In the genomic region with DNA sequence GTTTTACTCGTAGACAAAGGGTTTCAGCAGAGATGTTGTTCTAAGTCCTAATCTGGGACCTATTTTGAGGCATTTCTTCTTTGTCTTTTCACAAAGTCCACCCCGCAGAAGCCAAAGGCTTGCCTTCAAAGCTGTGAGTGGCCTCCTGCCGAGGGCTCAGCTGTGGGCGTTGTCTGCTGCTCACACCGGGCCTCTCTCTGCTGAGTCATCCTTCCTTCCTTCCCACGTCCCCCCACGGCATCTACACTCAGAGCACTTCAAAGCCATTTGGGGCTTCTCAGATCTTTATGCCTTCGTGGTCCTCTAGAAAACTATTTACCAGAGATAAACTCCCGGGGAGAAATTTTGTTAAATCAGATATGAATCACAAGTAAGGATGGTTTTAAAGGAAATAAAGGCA, we compare ENCODE assay signal across 8 cellular contexts.
DNase-seq lines count a peak whose midpoint lies in the region; ATAC-seq and TF ChIP-seq lines count a peak whose summit lies in the region.

No MANE protein-coding gene starts in this region.

- H3K9me3 ChIP-seq in Peyer's patch, result no peaks in the 10 kb centered on the region
- H3K9me3 ChIP-seq in iPS-20b (ENCODE audit: insufficient read depth, low read depth, low read length), result no peaks in the 10 kb centered on the region

- H3K9ac ChIP-seq in iPS-20b (ENCODE audit: low read depth, low read length), result peak overlapping the region; percentile 31; the same call in 1 of the 2 replicates

- TF ChIP-seq CTCF in Peyer's patch (IDR thresholded peaks at IDR 0.05), result no peak

- H3K27me3 ChIP-seq in Peyer's patch, result no peaks in the 10 kb centered on the region
- no peaks in the 10 kb centered on the region for H3K27me3 ChIP-seq in iPS-20b (ENCODE audit: insufficient read depth, low read length)

- H3K4me3 ChIP-seq in Peyer's patch, result no peak overlapping the region
- peak overlapping the region; percentile 1; the same call in 1 of the 2 replicates for H3K4me3 ChIP-seq in iPS-20b (ENCODE audit: low read length)

- no peak for TF ChIP-seq POLR2A in Peyer's patch (IDR thresholded peaks at IDR 0.05)

- H3K36me3 ChIP-seq in Peyer's patch (no peaks in the 10 kb centered on the region), iPS-20b (ENCODE audit: insufficient read depth, low read depth, low read length) (no peaks in the 10 kb centered on the region)

- no peak overlapping the region for H3K27ac ChIP-seq in Peyer's patch
- no peak overlapping the region for H3K27ac ChIP-seq in iPS-20b (ENCODE audit: low read length)

- no peaks in the 10 kb centered on the region for H3K9me3 Mint-ChIP-seq in activated T-cell treated with anti-CD3 and anti-CD28 coated beads, Interleukin-2, amount 50 U/mL, for 72 hours

- no peaks in the 10 kb centered on the region for H3K27me3 Mint-ChIP-seq in activated T-cell treated with anti-CD3 and anti-CD28 coated beads, Interleukin-2, amount 50 U/mL, for 72 hours (ENCODE audit: low read depth)

- peaks cover 30% of the 10 kb centered on the region for H3K4me1 Mint-ChIP-seq in activated T-cell treated with anti-CD3 and anti-CD28 coated beads, Interleukin-2, amount 50 U/mL, for 72 hours (ENCODE audit: low read depth)

- peak overlapping the region; percentile 21 for H3K27ac Mint-ChIP-seq in activated T-cell treated with anti-CD3 and anti-CD28 coated beads, Interleukin-2, amount 50 U/mL, for 72 hours

- ATAC-seq in GM18502 (IDR thresholded peaks at IDR 0.05; ENCODE audit: poor library complexity, unreplicated experiment), result peak; percentile 54
- ATAC-seq in HG02852 (IDR thresholded peaks at IDR 0.05; ENCODE audit: unreplicated experiment), result peak; percentile 46
- ATAC-seq in activated T-cell treated with anti-CD3 and anti-CD28 coated beads, Interleukin-2, amount 50 U/mL, for 72 hours (replicated peaks in 1 of 2), result peak; percentile 90

- H3K4me1 ChIP-seq in Peyer's patch (peaks cover 0 to 2% (median 0%) of the 10 kb centered on the region in 4 donors), iPS-20b (ENCODE audit: insufficient read depth, low read length) (peaks cover 20% of the 10 kb centered on the region)

- DNase-seq in Peyer's patch (peak in 2 of 3 donors; percentile 23 to 55), AML-193 (lab: John Stamatoyannopoulos, UW) (no peak), cerebellar nuclear complex (lab: John Stamatoyannopoulos, UW) (no peak)
- peak; percentile 74 to 78 for DNase-seq in activated T-cell treated with anti-CD3 and anti-CD28 coated beads, Interleukin-2, amount 50 U/mL, for 72 hours
- peak; percentile 60 to 61 for DNase-seq in stimulated activated CD8-positive, alpha-beta memory T cell treated with anti-CD3 and anti-CD28 coated beads, Interleukin-15, amount 100 ng/mL, for 48 hours (ENCODE audit: low read depth in 2 of 2)

- H3K36me3 Mint-ChIP-seq in activated T-cell treated with anti-CD3 and anti-CD28 coated beads, Interleukin-2, amount 50 U/mL, for 72 hours (ENCODE audit: insufficient read depth in 2 of 2), result no peaks in the 10 kb centered on the region

- H3K4me3 Mint-ChIP-seq in activated T-cell treated with anti-CD3 and anti-CD28 coated beads, Interleukin-2, amount 50 U/mL, for 72 hours, result peak overlapping the region; percentile 54 to 68

Comparison
In these comparisons a context has a peak if more than half of its experiments do, and no peak if none do; other contexts are left out.
1. DNase-seq: peak in Peyer's patch (2 of 3), activated T-cell treated with anti-CD3 and anti-CD28 coated beads, Interleukin-2, amount 50 U/mL, for 72 hours (2 of 2) and stimulated activated CD8-positive, alpha-beta memory T cell treated with anti-CD3 and anti-CD28 coated beads, Interleukin-15, amount 100 ng/mL, for 48 hours (2 of 2); none in AML-193 (0 of 2) and cerebellar nuclear complex (0 of 2).
2. Peak in every context shown above with its lines, with median percentiles within 50 percentile points of each other: ATAC-seq.